ENCODE assay signal across 21 cellular contexts in the genomic region with DNA sequence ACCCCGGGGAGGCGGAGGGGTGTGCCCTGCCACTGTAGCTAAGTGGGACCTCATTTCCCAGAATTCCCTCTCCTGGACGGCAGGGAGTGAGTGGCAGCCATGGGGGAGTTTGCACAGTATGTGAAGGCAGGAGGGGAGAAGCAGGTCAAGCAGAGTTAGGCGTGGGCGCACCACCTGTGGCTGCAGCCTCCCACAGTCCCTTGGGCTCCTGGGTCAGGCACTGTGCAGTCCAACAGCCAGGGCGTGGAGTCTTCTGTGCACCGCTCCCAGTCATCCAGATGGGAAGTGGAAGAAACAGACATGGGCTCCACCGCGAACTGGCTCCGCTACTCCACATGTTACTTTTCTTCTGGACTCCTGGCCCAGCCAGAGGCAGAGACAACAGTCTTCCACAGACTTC.
"Had no signal": no experiment of that assay in that cellular context is flagged by ENCODE, and none has a peak within 500 bp of the region (broad histone marks: within the 10 kb centered on the region; RNA-seq: fewer than 3 reads in every experiment).

No MANE protein-coding gene starts in this region.

- H3K4me2 ChIP-seq: hepatocyte had no signal

- H3K79me2 ChIP-seq: hepatocyte had no signal

- H3K4me3 ChIP-seq: hepatocyte, left lung, thyroid gland had no signal

- H3K36me3 ChIP-seq: left lung, thyroid gland had no signal

- H3K9me3 ChIP-seq: left lung, thyroid gland had no signal

- H3K4me1 ChIP-seq: left lung, thyroid gland had no signal

- DNase-seq: activated B cell treated with CpG ODN at 0.5 μM for 24 hours; activated CD4-positive, alpha-beta T cell treated with anti-CD3 and anti-CD28 coated beads for 4 hours; activated CD4-positive, alpha-beta T cell treated with anti-CD3 and anti-CD28 coated beads, Interleukin-2, amount 50 U/mL, for 48 hours; activated CD8-positive, alpha-beta memory T cell treated with anti-CD3 and anti-CD28 coated beads, Interleukin-2, amount 50 U/mL, for 48 hours; activated naive CD4-positive, alpha-beta T cell treated with Interleukin-2 at 50 U/mL for 16 hours; activated naive CD8-positive, alpha-beta T cell treated with anti-CD3 and anti-CD28 coated beads for 36 hours; activated T-cell treated with anti-CD3 and anti-CD28 coated beads, Interleukin-2, amount 50 U/mL, for 4 hours; amygdala; foreskin fibroblast; immature natural killer cell; left lung; mammary epithelial cell; stimulated activated CD4-positive, alpha-beta T cell treated with anti-CD3 and anti-CD28 coated beads, Interleukin-12 subunit alpha, Interleukin-12 subunit beta, amount 100 ng/mL, for 4 hours; stimulated activated CD4-positive, alpha-beta T cell treated with anti-CD3 and anti-CD28 coated beads, Interleukin-4, amount 100 ng/mL, for 4 hours; stimulated activated naive CD8-positive, alpha-beta T cell treated with anti-CD3 and anti-CD28 coated beads, Interleukin-15, Interleukin-2, amounts not matched to agents 100 U/mL and 50 U/mL, for 24 hours; substantia nigra; T-helper 17 cell; thyroid gland had no signal

- H3K27ac ChIP-seq: epithelial cell of prostate, hepatocyte, left lung, thyroid gland had no signal

- FAIRE-seq: bronchial epithelial cell had no signal

- H2AFZ ChIP-seq: hepatocyte had no signal

- H3K27me3 ChIP-seq: hepatocyte, left lung, thyroid gland had no signal
